Comparison of ENCODE assay signal across 16 cellular contexts in the genomic region with DNA sequence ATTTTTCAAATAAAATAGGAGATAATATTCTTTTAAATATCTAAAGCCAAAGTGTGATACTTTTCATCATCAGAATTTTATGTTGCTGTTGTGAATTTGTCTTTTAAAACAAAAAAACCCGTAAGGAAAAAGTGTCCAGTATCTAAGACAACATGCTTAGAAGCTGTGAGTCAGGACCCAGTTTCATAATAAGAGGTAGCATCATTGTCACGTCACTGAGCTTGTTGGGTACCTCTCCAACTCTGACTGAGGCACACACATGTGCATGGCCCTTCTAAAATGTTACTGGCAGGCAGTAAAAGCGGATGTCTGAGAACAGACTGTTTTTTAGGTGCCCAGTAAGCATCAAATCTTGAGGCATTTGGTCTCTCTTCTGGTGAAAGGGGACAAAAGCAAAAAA. TPM values are rescaled to one million over a fixed set of nuclear protein-coding genes. Genes with fewer than 3 reads are reported as not detected.
DNase-seq lines count a peak whose midpoint lies in the region; ATAC-seq and TF ChIP-seq lines count a peak whose summit lies in the region.
"Had no signal": no experiment of that assay in that cellular context is flagged by ENCODE, and none has a peak within 500 bp of the region (broad histone marks: within the 10 kb centered on the region; RNA-seq: fewer than 3 reads in every experiment).

No MANE protein-coding gene starts in this region.

- ATAC-seq in IMR-90 (ENCODE audit: low read depth) (no peak), HG03378 (IDR thresholded peaks at IDR 0.05; ENCODE audit: unreplicated experiment) (no peak)
- no peak for ATAC-seq in naive thymus-derived CD8-positive, alpha-beta T cell
- ATAC-seq in naive thymus-derived CD4-positive, alpha-beta T cell, result no peak
- ATAC-seq: lower lobe of right lung, upper lobe of right lung had no signal

- H3K4ac ChIP-seq in IMR-90 (ENCODE audit: low read depth, low read length), result no peak overlapping the region

- no peak overlapping the region for H4K91ac ChIP-seq in IMR-90 (ENCODE audit: insufficient read depth, low read depth, low read length)

- CTCF ChIA-PET in IMR-90 (lab: Yijun Ruan, JAX), result interaction anchor here (0.8 kb wide), 1 partner anchor 28 kb away, joined by 3 read pairs; no protein-coding TSS in a partner anchor
- CTCF ChIA-PET in mammary epithelial cell (lab: Charles Lee; ENCODE audit: low non-redundant PET), result interaction anchor here (0.5 kb wide), 1 partner anchor 15 kb away, joined by 3 read pairs; no protein-coding TSS in a partner anchor
- CTCF ChIA-PET in naive thymus-derived CD4-positive, alpha-beta T cell (lab: Charles Lee), result interaction anchor here (3.1 kb wide), 1 partner anchor 27 kb away, joined by 22 read pairs; no protein-coding TSS in a partner anchor

- POLR2A ChIA-PET in IMR-90 (lab: Charles Lee; ENCODE audit: unreplicated experiment), result no interaction called here
- POLR2A ChIA-PET in naive thymus-derived CD8-positive, alpha-beta T cell (lab: Charles Lee), result interaction anchor here (1.0 to 1.1 kb wide), 2 partner anchors 18 to 23 kb away, joined by 3 read pairs; a partner anchor contains a TSS
- POLR2A ChIA-PET in naive thymus-derived CD4-positive, alpha-beta T cell (lab: Charles Lee), result interaction anchor here (1.1 to 1.7 kb wide), 3 partner anchors 18 to 86 kb away, joined by 3 to 5 read pairs (median 3); a partner anchor contains a TSS

- no peak overlapping the region for H2BK15ac ChIP-seq in IMR-90 (ENCODE audit: low read depth, low read length)

- H3K4me3 ChIP-seq in IMR-90 (ENCODE audit: insufficient read depth, low read depth, low read length) (no peak overlapping the region), mammary epithelial cell (replicated peaks in 1 of 3; ENCODE audit: insufficient read depth in 1 of 3, low read depth in 2 of 3, low read length in 3 of 3) (no peak overlapping the region)
- no peak overlapping the region for H3K4me3 ChIP-seq in naive thymus-derived CD4-positive, alpha-beta T cell (ENCODE audit: low read length)
- H3K4me3 ChIP-seq: lower lobe of right lung, SJCRH30, upper lobe of right lung had no signal

- no peak overlapping the region for H3K23ac ChIP-seq in IMR-90 (ENCODE audit: low read depth, low read length)

- peak overlapping the region; percentile 12 for H3K4me3 Mint-ChIP-seq in T-helper 2 cell treated with Interferon-gamma antibody and Interleukin-4, amounts not matched to agents 5 μg/mL and 100 μg/mL, for 36 hours
- H3K4me3 Mint-ChIP-seq in naive thymus-derived CD8-positive, alpha-beta T cell, result peak overlapping the region in 4 of 10 donors; percentile 14 to 84 (median 32)
- peak overlapping the region in 3 of 10 donors; percentile 23 to 71 (median 39) for H3K4me3 Mint-ChIP-seq in naive thymus-derived CD4-positive, alpha-beta T cell

- peaks cover 29% of the 10 kb centered on the region for H3K36me3 Mint-ChIP-seq in T-helper 2 cell treated with Interferon-gamma antibody and Interleukin-4, amounts not matched to agents 5 μg/mL and 100 μg/mL, for 36 hours (ENCODE audit: low read depth)
- H3K36me3 Mint-ChIP-seq in naive thymus-derived CD8-positive, alpha-beta T cell, result peaks cover 9 to 21% (median 20%) of the 10 kb centered on the region in 3 donors
- H3K36me3 Mint-ChIP-seq in naive thymus-derived CD4-positive, alpha-beta T cell, result peaks cover 8 to 29% (median 23%) of the 10 kb centered on the region in 5 donors

- H2BK120ac ChIP-seq in IMR-90 (ENCODE audit: low read depth, low read length), result no peak overlapping the region

- H2BK20ac ChIP-seq in IMR-90 (ENCODE audit: low read depth, low read length), result no peak overlapping the region

- no peak overlapping the region for H4K5ac ChIP-seq in IMR-90 (ENCODE audit: low read depth, low read length)

- peaks cover 87% of the 10 kb centered on the region for H3K79me2 ChIP-seq in mammary epithelial cell (ENCODE audit: insufficient read depth, low read length)

- peaks cover 16% of the 10 kb centered on the region for H3K9me3 Mint-ChIP-seq in T-helper 2 cell treated with Interferon-gamma antibody and Interleukin-4, amounts not matched to agents 5 μg/mL and 100 μg/mL, for 36 hours
- H3K9me3 Mint-ChIP-seq in naive thymus-derived CD8-positive, alpha-beta T cell, result peaks cover 0 to 9% (median 4%) of the 10 kb centered on the region in 9 donors
- peaks cover 0 to 13% (median 7%) of the 10 kb centered on the region in 11 donors for H3K9me3 Mint-ChIP-seq in naive thymus-derived CD4-positive, alpha-beta T cell

- dilution Hi-C loops in IMR-90 (cut with HindIII; ENCODE audit: low sequenced_read_pairs, unreplicated experiment), result no loop called here
- dilution Hi-C loops in mammary epithelial cell (cut with HindIII; ENCODE audit: low sequenced_read_pairs), result no loop called here

- H3K9me1 ChIP-seq in IMR-90 (ENCODE audit: insufficient read depth, low read length), result 0 out of 2 replicates have a peak, but pooled peaks cover 3% of the 10 kb centered on the region

- no peak overlapping the region for H3K4me2 ChIP-seq in IMR-90 (ENCODE audit: low read depth, low read length)
- H3K4me2 ChIP-seq in mammary epithelial cell (ENCODE audit: insufficient read depth, low read depth, low read length), result no peak overlapping the region

- no peak overlapping the region for H3K14ac ChIP-seq in IMR-90 (replicated peaks; ENCODE audit: low read depth, low read length)

- BruUV-seq in IMR-90 (replicated peaks; lab: Mats Ljungman, UMichigan), result no TSS peak
- BruUV-seq in mammary epithelial cell (replicated peaks; lab: Mats Ljungman, UMichigan), result TSS peak; percentile 6

- TF ChIP-seq CTCF in IMR-90 (conservative IDR thresholded peaks at IDR 0.05; ENCODE audit: low read depth, low read length) (no peak), mammary epithelial cell (conservative IDR thresholded peaks at IDR 0.05 in 1 of 2, IDR thresholded peaks at IDR 0.05 in 1 of 2; ENCODE audit: extremely low read depth in 1 of 2, insufficient read depth in 1 of 2, low read depth in 1 of 2, low read length in 2 of 2) (no peak)

- H3K9me3 ChIP-seq in IMR-90 (ENCODE audit: control insufficient read depth, insufficient read depth, low read length) (peaks cover 3% of the 10 kb centered on the region), mammary epithelial cell (replicated peaks; ENCODE audit: insufficient read depth, low read length) (peaks cover 6% of the 10 kb centered on the region)
- H3K9me3 ChIP-seq in naive thymus-derived CD4-positive, alpha-beta T cell (ENCODE audit: control insufficient read depth in 2 of 3, low read length in 3 of 3), result peaks cover 0 to 12% (median 0%) of the 10 kb centered on the region in 3 experiments
- H3K9me3 ChIP-seq: lower lobe of right lung, upper lobe of right lung had no signal

- peaks cover 44 to 73% of the 10 kb centered on the region in 2 experiments for H3K79me1 ChIP-seq in IMR-90 (ENCODE audit: low read depth in 1 of 2, low read length in 2 of 2)

- no peak overlapping the region for H3K27ac Mint-ChIP-seq in T-helper 2 cell treated with Interferon-gamma antibody and Interleukin-4, amounts not matched to agents 5 μg/mL and 100 μg/mL, for 36 hours
- peak overlapping the region in 6 of 10 donors; percentile 14 to 86 (median 22) for H3K27ac Mint-ChIP-seq in naive thymus-derived CD8-positive, alpha-beta T cell
- peak overlapping the region in 1 of 9 donors; percentile 30 for H3K27ac Mint-ChIP-seq in naive thymus-derived CD4-positive, alpha-beta T cell

- no peak for TF ChIP-seq POLR2A in IMR-90 (IDR thresholded peaks at IDR 0.05; ENCODE audit: low read depth, low read length)

- H2BK5ac ChIP-seq in IMR-90 (ENCODE audit: low read depth, low read length, poor library complexity, severe bottlenecking), result no peak overlapping the region

- H3K9ac ChIP-seq in IMR-90 (ENCODE audit: low read depth, low read length) (no peak overlapping the region), mammary epithelial cell (ENCODE audit: insufficient read depth, low read length) (no peak overlapping the region)

- no peak overlapping the region for H4K8ac ChIP-seq in IMR-90 (ENCODE audit: low read depth in 2 of 2, low read length in 2 of 2)

- peaks cover 3% of the 10 kb centered on the region for H3K4me1 ChIP-seq in IMR-90 (ENCODE audit: control insufficient read depth, insufficient read depth, low read length)
- H3K4me1 ChIP-seq in mammary epithelial cell (ENCODE audit: insufficient read depth, low read length), result peaks cover 11% of the 10 kb centered on the region
- H3K4me1 ChIP-seq in naive thymus-derived CD4-positive, alpha-beta T cell (ENCODE audit: control insufficient read depth in 2 of 2, insufficient read depth in 2 of 2, low read length in 2 of 2), result peaks cover 7 to 17% of the 10 kb centered on the region in 2 donors
- H3K4me1 ChIP-seq: SJCRH30 had no signal

- H3K27ac ChIP-seq in IMR-90 (ENCODE audit: insufficient read depth, low read length), result no peak overlapping the region
- H3K27ac ChIP-seq in mammary epithelial cell (ENCODE audit: insufficient read depth, low read depth, low read length), result no peak overlapping the region
- H3K27ac ChIP-seq in naive thymus-derived CD4-positive, alpha-beta T cell (ENCODE audit: low read depth, low read length), result no peak overlapping the region
- H3K27ac ChIP-seq: lower lobe of right lung, SJCRH30, upper lobe of right lung had no signal

- H2AFZ ChIP-seq in IMR-90 (replicated peaks; ENCODE audit: low read length, poor library complexity) (no peak overlapping the region), mammary epithelial cell (ENCODE audit: low read depth, low read length) (no peak overlapping the region)

- intact Hi-C loops in IMR-90 (cut with micrococcal nuclease) (no loop called here), mammary epithelial cell (cut with micrococcal nuclease) (no loop called here)
- intact Hi-C loops in naive thymus-derived CD4-positive, alpha-beta T cell (cut with micrococcal nuclease), result loop anchor here in 1 of 2 donors (10.0 kb wide), 1 partner anchor 510 kb away; a partner anchor contains a TSS

- H3K27me3 ChIP-seq in IMR-90 (ENCODE audit: control insufficient read depth, insufficient read depth, low read length) (no peaks in the 10 kb centered on the region), mammary epithelial cell (ENCODE audit: insufficient read depth, low read length) (no peaks in the 10 kb centered on the region)
- no peaks in the 10 kb centered on the region for H3K27me3 ChIP-seq in naive thymus-derived CD4-positive, alpha-beta T cell (ENCODE audit: control insufficient read depth in 2 of 2, insufficient read depth in 2 of 2, low read length in 2 of 2)
- H3K27me3 ChIP-seq: SJCRH30, upper lobe of right lung had no signal

- H3K56ac ChIP-seq in IMR-90 (ENCODE audit: extremely low read depth, insufficient read depth, low read length), result no peak overlapping the region

- no peaks in the 10 kb centered on the region; the same call in 1 of the 2 replicates for H4K20me1 ChIP-seq in IMR-90 (ENCODE audit: insufficient read depth, low read length)
- H4K20me1 ChIP-seq in mammary epithelial cell (ENCODE audit: insufficient read depth, low read length), result no peaks in the 10 kb centered on the region

- H3K36me3 ChIP-seq in IMR-90 (ENCODE audit: control insufficient read depth, insufficient read depth, low read length) (peaks cover 8% of the 10 kb centered on the region), mammary epithelial cell (ENCODE audit: insufficient read depth, low read length) (peaks cover 5% of the 10 kb centered on the region)
- H3K36me3 ChIP-seq in naive thymus-derived CD4-positive, alpha-beta T cell (ENCODE audit: control insufficient read depth in 2 of 3, insufficient read depth in 3 of 3, low read length in 3 of 3), result peaks cover 0 to 28% (median 0%) of the 10 kb centered on the region in 3 experiments
- H3K36me3 ChIP-seq: upper lobe of right lung had no signal

- H2AK5ac ChIP-seq in IMR-90 (ENCODE audit: low read depth, low read length), result no peak overlapping the region

- H3K4me1 Mint-ChIP-seq in T-helper 2 cell treated with Interferon-gamma antibody and Interleukin-4, amounts not matched to agents 5 μg/mL and 100 μg/mL, for 36 hours (ENCODE audit: low read depth), result peaks cover 21% of the 10 kb centered on the region
- peaks cover 11 to 58% (median 42%) of the 10 kb centered on the region in 4 donors for H3K4me1 Mint-ChIP-seq in naive thymus-derived CD8-positive, alpha-beta T cell
- H3K4me1 Mint-ChIP-seq in naive thymus-derived CD4-positive, alpha-beta T cell, result peaks cover 15 to 71% (median 39%) of the 10 kb centered on the region in 7 donors

- TF ChIP-seq RAD21 in IMR-90 (IDR thresholded peaks at IDR 0.05; ENCODE audit: low read length), result no peak

- no peak overlapping the region for H3K18ac ChIP-seq in IMR-90 (ENCODE audit: low read depth, low read length)

- H2AK9ac ChIP-seq in IMR-90 (replicated peaks; ENCODE audit: low read depth, low read length, poor library complexity), result no peak overlapping the region

- no peaks in the 10 kb centered on the region for H3K27me3 Mint-ChIP-seq in T-helper 2 cell treated with Interferon-gamma antibody and Interleukin-4, amounts not matched to agents 5 μg/mL and 100 μg/mL, for 36 hours (ENCODE audit: low read depth)
- H3K27me3 Mint-ChIP-seq in naive thymus-derived CD8-positive, alpha-beta T cell, result no peaks in the 10 kb centered on the region
- no peaks in the 10 kb centered on the region for H3K27me3 Mint-ChIP-seq in naive thymus-derived CD4-positive, alpha-beta T cell

- WGBS in IMR-90 (ENCODE audit: extremely low coverage in 2 of 2, insufficient read length in 1 of 2), 2 experiments, result no CpG with 5 or more reads among the region's 3 CpGs
- WGBS in mammary epithelial cell (ENCODE audit: low coverage, missing lambda C conversion rate), result 89% methylated on average over 3 of the region's 3 CpGs

- no peak for DNase-seq in T-helper 2 cell treated with Interferon-gamma antibody and Interleukin-4, amounts not matched to agents 5 μg/mL and 100 μg/mL, for 36 hours (ENCODE audit: low spot score)
- DNase-seq in T-helper 2 cell, result no peak
- DNase-seq in IMR-90, result peak; percentile 20
- DNase-seq in mammary epithelial cell, result no peak
- DNase-seq in naive thymus-derived CD8-positive, alpha-beta T cell, result no peak
- no peak for DNase-seq in T-helper 1 cell
- DNase-seq in naive thymus-derived CD4-positive, alpha-beta T cell, result no peak
- DNase-seq: 8988T; activated CD8-positive, alpha-beta memory T cell treated with anti-CD3 and anti-CD28 coated beads for 24 hours; amniotic stem cell; lower lobe of right lung; NCI-H1092 treated with DMSO at 0.1 percent for 48 hours; SJCRH30; stimulated activated CD4-positive, alpha-beta T cell treated with anti-CD3 and anti-CD28 coated beads, Interleukin-4, amount 100 ng/mL, for 4 hours; upper lobe of right lung had no signal

- in situ Hi-C loops in IMR-90 (cut with MboI; ENCODE audit: low sequenced_read_pairs), result no loop called here
- in situ Hi-C loops in mammary epithelial cell (cut with MboI; ENCODE audit: low sequenced_read_pairs in 2 of 2), result no loop called here

RNA-seq across cellular contexts. Expression of a gene that starts 2.5 kb away (rescaled TPM):
- total RNA-seq in IMR-90 (2012; rRNA removed), result 42.2 and 47.7 TPM in 2 replicates
- 40.2 and 41.6 TPM in 2 replicates for polyA plus RNA-seq in IMR-90 (2012; rRNA removed)
- 17.0 and 37.1 TPM in 2 replicates for polyA plus RNA-seq in IMR-90 (2012; cell fraction: cytosol; rRNA removed)
- 17.1 and 40.4 TPM in 2 replicates for polyA plus RNA-seq in IMR-90 (2012; cell fraction: nucleus; rRNA removed; ENCODE audit: low replicate concordance)
- 10 to 100 TPM; 60.8 to 69.9 TPM for total RNA-seq in mammary epithelial cell
- polyA plus RNA-seq in mammary epithelial cell, result 63.8 TPM
- 56.2 TPM for polyA minus RNA-seq in mammary epithelial cell
- 10 to 100 TPM; 37.2 to 44.3 TPM for total RNA-seq in naive thymus-derived CD8-positive, alpha-beta T cell
- polyA plus RNA-seq in naive thymus-derived CD8-positive, alpha-beta T cell, result 100 to 1,000 TPM in 2 of 3 donors, 10 to 100 TPM in 1; 81.1 to 143 (median 108) TPM
- 10 to 100 TPM; 33.6 to 52.8 (median 35.8) TPM for total RNA-seq in naive thymus-derived CD4-positive, alpha-beta T cell
- polyA plus RNA-seq in naive thymus-derived CD4-positive, alpha-beta T cell, result 100 to 1,000 TPM in 1 of 2 donors, 10 to 100 TPM in 1; 65.2 to 119 TPM

RNA-seq across cellular contexts. Expression of a gene that starts 2.6 kb away (rescaled TPM):
- total RNA-seq in IMR-90 (2012; rRNA removed) (50.0 and 57.9 TPM in 2 replicates), mammary epithelial cell (10 to 100 TPM; 41.2 to 42.5 TPM)
- polyA plus RNA-seq in IMR-90 (2012; rRNA removed) (56.1 and 58.5 TPM in 2 replicates), mammary epithelial cell (69.8 TPM)
- 43.0 and 87.4 TPM in 2 replicates for polyA plus RNA-seq in IMR-90 (2012; cell fraction: cytosol; rRNA removed)
- 64.7 and 84.2 TPM in 2 replicates for polyA plus RNA-seq in IMR-90 (2012; cell fraction: nucleus; rRNA removed; ENCODE audit: low replicate concordance)
- 96.9 TPM for polyA minus RNA-seq in mammary epithelial cell
- 10 to 100 TPM; 35.8 to 38.3 TPM for total RNA-seq in naive thymus-derived CD8-positive, alpha-beta T cell
- polyA plus RNA-seq in naive thymus-derived CD8-positive, alpha-beta T cell, result 10 to 100 TPM; 22.8 to 59.0 (median 29.7) TPM
- 10 to 100 TPM; 16.4 to 45.4 (median 36.6) TPM for total RNA-seq in naive thymus-derived CD4-positive, alpha-beta T cell
- polyA plus RNA-seq in naive thymus-derived CD4-positive, alpha-beta T cell, result 10 to 100 TPM; 25.7 to 51.7 TPM

RNA-seq across cellular contexts. Expression of a gene that starts 17.8 kb away (rescaled TPM):
- total RNA-seq in IMR-90 (2012; rRNA removed) (188 and 340 TPM in 2 replicates), mammary epithelial cell (10 to 100 TPM; 45.1 to 82.2 TPM)
- polyA plus RNA-seq in IMR-90 (2012; rRNA removed) (136 and 137 TPM in 2 replicates), mammary epithelial cell (87.8 TPM)
- polyA plus RNA-seq in IMR-90 (2012; cell fraction: cytosol; rRNA removed), result 149 and 181 TPM in 2 replicates
- 110 and 114 TPM in 2 replicates for polyA plus RNA-seq in IMR-90 (2012; cell fraction: nucleus; rRNA removed; ENCODE audit: low replicate concordance)
- polyA minus RNA-seq in mammary epithelial cell, result 161 TPM
- total RNA-seq in naive thymus-derived CD8-positive, alpha-beta T cell, result 100 to 1,000 TPM; 103 to 104 TPM
- 10 to 100 TPM; 46.7 to 48.6 (median 47.4) TPM for polyA plus RNA-seq in naive thymus-derived CD8-positive, alpha-beta T cell
- total RNA-seq in naive thymus-derived CD4-positive, alpha-beta T cell, result 10 to 100 TPM; 63.4 to 96.3 (median 81.4) TPM
- polyA plus RNA-seq in naive thymus-derived CD4-positive, alpha-beta T cell, result 10 to 100 TPM; 45.0 to 55.7 TPM

RNA-seq across cellular contexts. Expression of a gene that starts 40.1 kb away (rescaled TPM):
- total RNA-seq in IMR-90 (2012; rRNA removed) (not detected in 2 replicates), mammary epithelial cell (not detected)
- polyA plus RNA-seq in IMR-90 (2012; rRNA removed) (not detected in 2 replicates), mammary epithelial cell (not detected)
- polyA plus RNA-seq in IMR-90 (2012; cell fraction: cytosol; rRNA removed), result not detected in 2 replicates
- not detected in 2 replicates for polyA plus RNA-seq in IMR-90 (2012; cell fraction: nucleus; rRNA removed; ENCODE audit: low replicate concordance)
- not detected for polyA minus RNA-seq in mammary epithelial cell
- not detected for total RNA-seq in naive thymus-derived CD8-positive, alpha-beta T cell
- polyA plus RNA-seq in naive thymus-derived CD8-positive, alpha-beta T cell, result not detected
- total RNA-seq in naive thymus-derived CD4-positive, alpha-beta T cell, result under 1 TPM in 1 of 5 experiments, not detected in 4; 0.60 TPM
- polyA plus RNA-seq in naive thymus-derived CD4-positive, alpha-beta T cell, result not detected
- total RNA-seq: SJCRH30 had no signal

RNA-seq across cellular contexts. Expression of a gene that starts 41.6 kb away (rescaled TPM):
- total RNA-seq in IMR-90 (2012; rRNA removed), result 20.3 and 22.0 TPM in 2 replicates
- 25.9 and 30.1 TPM in 2 replicates for polyA plus RNA-seq in IMR-90 (2012; rRNA removed)
- polyA plus RNA-seq in IMR-90 (2012; cell fraction: cytosol; rRNA removed), result 18.4 and 29.8 TPM in 2 replicates
- 50.8 and 77.6 TPM in 2 replicates for polyA plus RNA-seq in IMR-90 (2012; cell fraction: nucleus; rRNA removed; ENCODE audit: low replicate concordance)
- total RNA-seq in mammary epithelial cell, result 10 to 100 TPM; 14.8 to 20.0 TPM
- 13.9 TPM for polyA plus RNA-seq in mammary epithelial cell
- 34.1 TPM for polyA minus RNA-seq in mammary epithelial cell
- total RNA-seq in naive thymus-derived CD8-positive, alpha-beta T cell, result 1 to 10 TPM; 3.9 to 4.8 TPM
- 1 to 10 TPM; 1.8 to 4.7 (median 3.1) TPM for polyA plus RNA-seq in naive thymus-derived CD8-positive, alpha-beta T cell
- total RNA-seq in naive thymus-derived CD4-positive, alpha-beta T cell, result 1 to 10 TPM; 2.2 to 4.0 (median 2.9) TPM
- 1 to 10 TPM; 1.6 to 4.6 TPM for polyA plus RNA-seq in naive thymus-derived CD4-positive, alpha-beta T cell
